In genomic region chr9:97396256-97396655, GRCh38 we compare ENCODE assay signal across 35 cellular contexts. TPM values are rescaled to one million over a fixed set of nuclear protein-coding genes. Genes with fewer than 3 reads are reported as not detected.
A peak's percentile ranks its signal among the peaks of the same experiment; 100 is the strongest.
DNase-seq lines count a peak whose midpoint lies in the region; FAIRE-seq and TF ChIP-seq lines count a peak whose summit lies in the region.
"Had no signal": no experiment of that assay in that cellular context is flagged by ENCODE, and none has a peak within 500 bp of the region (broad histone marks: within the 10 kb centered on the region; RNA-seq: fewer than 3 reads in every experiment).

No MANE protein-coding gene starts in this region.

- H3K4me1 ChIP-seq in endodermal cell (ENCODE audit: control insufficient read depth, insufficient read depth, low read length) (no peaks in the 10 kb centered on the region), kidney (ENCODE audit: control insufficient read depth in 1 of 2, insufficient read depth in 1 of 2, low read depth in 1 of 2, low read length in 2 of 2) (peaks cover 0 to 4% of the 10 kb centered on the region in 2 donors)
- H3K4me1 ChIP-seq: BE2C, Caco-2 had no signal

- WGBS in endodermal cell (ENCODE audit: insufficient coverage in 1 of 2, insufficient read length in 1 of 2), 2 experiments, result 80 to 92% methylated on average over 4 to 7 of the region's 7 CpGs

- no peak overlapping the region for H3K27ac Mint-ChIP-seq in chondrocyte (ENCODE audit: unreplicated experiment)
- no peak overlapping the region for H3K27ac Mint-ChIP-seq in endodermal cell
- H3K27ac Mint-ChIP-seq: B cell; CD4-positive, alpha-beta memory T cell; CD4-positive, alpha-beta T cell; CD4-positive, CD25-positive, alpha-beta regulatory T cell; CD8-positive, alpha-beta memory T cell; CD8-positive, alpha-beta T cell had no signal

- no peaks in the 10 kb centered on the region for H3K9me3 Mint-ChIP-seq in chondrocyte (ENCODE audit: low read depth)
- H3K9me3 Mint-ChIP-seq in endodermal cell, result no peaks in the 10 kb centered on the region
- H3K9me3 Mint-ChIP-seq: CD4-positive, alpha-beta memory T cell; CD4-positive, alpha-beta T cell; CD8-positive, alpha-beta memory T cell; CD8-positive, alpha-beta T cell had no signal

- H3K4me3 Mint-ChIP-seq in chondrocyte (ENCODE audit: unreplicated experiment) (no peak overlapping the region), endodermal cell (no peak overlapping the region)
- H3K4me3 Mint-ChIP-seq: B cell; CD14-positive monocyte; CD4-positive, alpha-beta memory T cell; CD4-positive, alpha-beta T cell; CD4-positive, CD25-positive, alpha-beta regulatory T cell; CD8-positive, alpha-beta memory T cell; CD8-positive, alpha-beta T cell had no signal

- intact Hi-C loops in kidney (cut with DNase I), result loop anchor here (10.0 kb wide), 1 partner anchor 541 kb away; the partner anchor contains the start of gene ZNF782

- no peak for TF ChIP-seq CTCF in chondrocyte (IDR thresholded peaks at IDR 0.05)
- no peak for TF ChIP-seq CTCF in endodermal cell (conservative IDR thresholded peaks at IDR 0.05)
- no peak for TF ChIP-seq CTCF in kidney (IDR thresholded peaks at IDR 0.05; ENCODE audit: borderline replicate concordance, extremely low read depth, insufficient read depth)

- DNase-seq in chondrocyte (ENCODE audit: low spot score) (peak; percentile 61), endodermal cell (peak; percentile 26), kidney (peak; percentile 61), SIG-M5 treated with dmso at 0.1 percent for 504 hours (lab: John Stamatoyannopoulos, UW; ENCODE audit: unreplicated experiment) (no peak), hypothalamus (lab: John Stamatoyannopoulos, UW) (no peak)
- no peak for DNase-seq in activated CD4-positive, alpha-beta T cell treated with anti-CD3 and anti-CD28 coated beads, Interleukin-2, amount 50 U/mL, for 1 hour
- DNase-seq: 8988T; ACHN; AML-193; BE2C; C1 segment of cervical spinal cord; Caco-2; Calu3; CD4-positive, alpha-beta memory T cell; CD4-positive, alpha-beta T cell; CD4-positive, CD25-positive, alpha-beta regulatory T cell; CD8-positive, alpha-beta memory T cell; CD8-positive, alpha-beta T cell; COR-L47; DMS 273 treated with DMSO at 0.1 percent for 48 hours; DMS153; DMS53; DMS79; DMS79 treated with DMSO at 0.1 percent for 48 hours; DND-41; EL had no signal

- H3K9me3 ChIP-seq in endodermal cell (ENCODE audit: control insufficient read depth, low read length) (no peaks in the 10 kb centered on the region), kidney (ENCODE audit: control insufficient read depth in 1 of 2, low read length in 2 of 2) (no peaks in the 10 kb centered on the region)
- H3K9me3 ChIP-seq: A549; BE2C; BLaER1; BLaER1 treated with 17β-estradiol and CSF1 and Interleukin-3, amounts not matched to agents 10 nM and 100 nM; Caco-2 had no signal

- no peaks in the 10 kb centered on the region for H3K36me3 ChIP-seq in endodermal cell (ENCODE audit: control insufficient read depth, insufficient read depth, low read length)
- H3K36me3 ChIP-seq in kidney (ENCODE audit: control insufficient read depth in 1 of 2, insufficient read depth in 2 of 2, low read length in 2 of 2), result no peaks in the 10 kb centered on the region
- H3K36me3 ChIP-seq: BE2C; BLaER1; BLaER1 treated with 17β-estradiol and CSF1 and Interleukin-3, amounts not matched to agents 10 nM and 100 nM had no signal

- no peak for FAIRE-seq in kidney (lab: Jason Lieb, UNC)
- FAIRE-seq: A204.1, A549, D721Med had no signal

- H3K4me1 Mint-ChIP-seq in chondrocyte (ENCODE audit: low read depth), result no peaks in the 10 kb centered on the region
- H3K4me1 Mint-ChIP-seq in endodermal cell, result peaks cover 8% of the 10 kb centered on the region
- H3K4me1 Mint-ChIP-seq: B cell; CD8-positive, alpha-beta memory T cell had no signal

- H3K27me3 ChIP-seq in endodermal cell (ENCODE audit: control insufficient read depth, insufficient read depth, low read length, poor library complexity, severe bottlenecking), result no peaks in the 10 kb centered on the region
- H3K27me3 ChIP-seq: BE2C; BLaER1; BLaER1 treated with 17β-estradiol and CSF1 and Interleukin-3, amounts not matched to agents 10 nM and 100 nM had no signal

- no peaks in the 10 kb centered on the region for H3K36me3 Mint-ChIP-seq in chondrocyte (ENCODE audit: low read depth)
- no peaks in the 10 kb centered on the region for H3K36me3 Mint-ChIP-seq in endodermal cell (ENCODE audit: low read depth)
- H3K36me3 Mint-ChIP-seq: CD14-positive monocyte; CD4-positive, alpha-beta memory T cell; CD4-positive, CD25-positive, alpha-beta regulatory T cell; CD8-positive, alpha-beta memory T cell; CD8-positive, alpha-beta T cell had no signal

- no peak overlapping the region for H3K9ac ChIP-seq in endodermal cell (ENCODE audit: extremely low read depth, low read length, poor library complexity, severe bottlenecking)
- H3K9ac ChIP-seq in kidney (ENCODE audit: low read length in 2 of 2), result no peak overlapping the region
- H3K9ac ChIP-seq: BLaER1; BLaER1 treated with 17β-estradiol and CSF1 and Interleukin-3, amounts not matched to agents 10 nM and 100 nM had no signal

- no peak overlapping the region for H3K27ac ChIP-seq in endodermal cell (ENCODE audit: low read depth, low read length)
- no peak overlapping the region for H3K27ac ChIP-seq in kidney (ENCODE audit: low read depth in 2 of 2, low read length in 2 of 2)
- H3K27ac ChIP-seq: 22Rv1; A549; BLaER1; BLaER1 treated with 17β-estradiol and CSF1 and Interleukin-3, amounts not matched to agents 10 nM and 100 nM; C4-2B had no signal

- no peak overlapping the region for H3K4me3 ChIP-seq in endodermal cell (ENCODE audit: low read length)
- no peak overlapping the region for H3K4me3 ChIP-seq in kidney (ENCODE audit: low read length in 2 of 2)
- H3K4me3 ChIP-seq: A549; BLaER1; BLaER1 treated with 17β-estradiol and CSF1 and Interleukin-3, amounts not matched to agents 10 nM and 100 nM had no signal

- peaks cover 9% of the 10 kb centered on the region for H3K27me3 Mint-ChIP-seq in chondrocyte (ENCODE audit: low read depth)
- H3K27me3 Mint-ChIP-seq in endodermal cell (ENCODE audit: insufficient read depth), result peaks cover 13% of the 10 kb centered on the region
- H3K27me3 Mint-ChIP-seq: CD4-positive, alpha-beta memory T cell; CD4-positive, alpha-beta T cell; CD4-positive, CD25-positive, alpha-beta regulatory T cell had no signal

RNA-seq across cellular contexts. Expression of gene TDRD7, which starts 15.6 kb away (rescaled TPM):
- total RNA-seq in chondrocyte (8.9 to 9.8 TPM (median 9.7 TPM) in 3 replicates), endodermal cell (10 to 100 TPM; 25.9 to 31.9 TPM), kidney (15.0 TPM)
- 6.3 TPM for polyA plus RNA-seq in endodermal cell (2013, experiment 1 of 2)
- polyA plus RNA-seq in endodermal cell (2013, experiment 2 of 2), result 7.5 TPM
- polyA plus RNA-seq in kidney (ENCODE audit: insufficient read depth, low read depth, low replicate concordance), result 7.8 TPM

Comparison
In these comparisons a context has a peak if more than half of its experiments do, and no peak if none do; other contexts are left out.
1. DNase-seq: peak in chondrocyte (single experiment), endodermal cell (single experiment) and kidney (single experiment); none in activated CD4-positive, alpha-beta T cell treated with anti-CD3 and anti-CD28 coated beads, Interleukin-2, amount 50 U/mL, for 1 hour (single experiment), SIG-M5 treated with dmso at 0.1 percent for 504 hours (single experiment) and hypothalamus (0 of 51).